Comparison of ENCODE assay signal across 34 cellular contexts in the genomic region with DNA sequence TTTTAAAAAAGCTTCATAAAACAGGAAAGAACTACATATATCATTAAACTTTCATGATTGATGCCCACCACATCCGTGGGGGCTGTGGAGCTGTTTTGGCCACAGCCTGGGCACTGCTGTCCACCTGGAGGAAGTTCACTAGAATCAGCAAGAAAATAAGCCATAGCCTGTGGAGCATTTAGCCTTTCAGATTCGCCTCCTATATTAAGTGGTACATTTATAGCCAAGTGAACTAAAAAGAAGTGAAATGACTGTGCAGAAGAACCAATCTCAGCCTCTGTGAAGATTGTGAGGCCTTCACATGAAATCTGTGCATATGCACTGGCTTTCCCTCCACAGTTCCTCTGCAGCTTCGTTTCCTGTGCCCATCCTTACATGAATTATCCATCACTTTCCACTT. TPM values are rescaled to one million over a fixed set of nuclear protein-coding genes. Genes with fewer than 3 reads are reported as not detected.
DNase-seq lines count a peak whose midpoint lies in the region; ATAC-seq, FAIRE-seq and TF ChIP-seq lines count a peak whose summit lies in the region.
"Had no signal": no experiment of that assay in that cellular context is flagged by ENCODE, and none has a peak within 500 bp of the region (broad histone marks: within the 10 kb centered on the region; RNA-seq: fewer than 3 reads in every experiment).

No MANE protein-coding gene starts in this region.

- FAIRE-seq in HTR-8/SVneo (lab: Jason Lieb, UNC), result no peak
- FAIRE-seq: A204.1 had no signal

- intact Hi-C loops in heart right ventricle (cut with DNase I), result no loop called here
- intact Hi-C loops in activated CD4-positive, alpha-beta T cell treated with anti-CD3 and anti-CD28 coated beads, Interleukin-2, amount 10 ng/mL, durations not matched to agents 24 days and 14 days (cut with micrococcal nuclease), result no loop called here

- no peaks in the 10 kb centered on the region for H3K4me1 Mint-ChIP-seq in activated CD4-positive, alpha-beta T cell treated with anti-CD3 and anti-CD28 coated beads, Interleukin-2, amount 10 ng/mL, durations not matched to agents 24 days and 14 days
- H3K4me1 Mint-ChIP-seq: naive thymus-derived CD8-positive, alpha-beta T cell had no signal

- peaks cover 46% of the 10 kb centered on the region for H3K36me3 Mint-ChIP-seq in activated CD4-positive, alpha-beta T cell treated with anti-CD3 and anti-CD28 coated beads, Interleukin-2, amount 10 ng/mL, durations not matched to agents 24 days and 14 days (ENCODE audit: low read depth)

- no peak overlapping the region for H3K4me3 ChIP-seq in GM12865 (ENCODE audit: low read depth, low read length)
- H3K4me3 ChIP-seq in heart right ventricle, result no peak overlapping the region
- H3K4me3 ChIP-seq: cardiac muscle cell, coronary artery, gastrocnemius medialis, left lung, skin epidermis, upper lobe of right lung had no signal

- 75 to 85% methylated on average over 3 of the region's 3 CpGs for WGBS in heart right ventricle, 2 donors

- H3K9me3 ChIP-seq in heart right ventricle, result no peaks in the 10 kb centered on the region
- H3K9me3 ChIP-seq: BE2C, gastrocnemius medialis, left lung, upper lobe of right lung had no signal

- H3K27ac Mint-ChIP-seq in activated CD4-positive, alpha-beta T cell treated with anti-CD3 and anti-CD28 coated beads, Interleukin-2, amount 10 ng/mL, durations not matched to agents 24 days and 14 days, result no peak overlapping the region
- H3K27ac Mint-ChIP-seq: activated naive CD4-positive, alpha-beta T cell treated with anti-CD3 and anti-CD28 coated beads, Interleukin-2, amount 50 U/mL, for 72 hours; immature natural killer cell; naive thymus-derived CD8-positive, alpha-beta T cell had no signal

- H3K36me3 ChIP-seq in heart right ventricle, result peaks cover 0 to 73% (median 4%) of the 10 kb centered on the region in 9 donors
- H3K36me3 ChIP-seq: cardiac muscle cell had no signal

- no peak overlapping the region for H3K27ac ChIP-seq in heart right ventricle
- H3K27ac ChIP-seq: cardiac muscle cell, coronary artery, gastrocnemius medialis, left lung, skin epidermis, upper lobe of right lung had no signal

- H3K9me3 Mint-ChIP-seq in activated CD4-positive, alpha-beta T cell treated with anti-CD3 and anti-CD28 coated beads, Interleukin-2, amount 10 ng/mL, durations not matched to agents 24 days and 14 days, result no peaks in the 10 kb centered on the region
- H3K9me3 Mint-ChIP-seq: activated naive CD4-positive, alpha-beta T cell treated with anti-CD3 and anti-CD28 coated beads, Interleukin-2, amount 50 U/mL, for 72 hours; activated T-helper 2 cell treated with anti-CD3 and anti-CD28 coated beads, Interferon-gamma antibody, Interleukin-2, Interleukin-4, amounts not matched to agents 10 μg/mL and 5 μg/mL and 100 μg/mL, durations not matched to agents 14 hours and 24 hours and 36 hours; immature natural killer cell; naive thymus-derived CD8-positive, alpha-beta T cell had no signal

- TF ChIP-seq CTCF in GM12865 (IDR thresholded peaks at IDR 0.05; ENCODE audit: insufficient read depth, low read depth, low read length, missing control alignments), result no peak
- TF ChIP-seq CTCF in heart right ventricle (IDR thresholded peaks at IDR 0.05), result no peak

- no peaks in the 10 kb centered on the region for H3K27me3 Mint-ChIP-seq in activated CD4-positive, alpha-beta T cell treated with anti-CD3 and anti-CD28 coated beads, Interleukin-2, amount 10 ng/mL, durations not matched to agents 24 days and 14 days
- H3K27me3 Mint-ChIP-seq: naive thymus-derived CD8-positive, alpha-beta T cell had no signal

- no peak overlapping the region for H3K4me3 Mint-ChIP-seq in activated CD4-positive, alpha-beta T cell treated with anti-CD3 and anti-CD28 coated beads, Interleukin-2, amount 10 ng/mL, durations not matched to agents 24 days and 14 days
- H3K4me3 Mint-ChIP-seq: immature natural killer cell; naive thymus-derived CD8-positive, alpha-beta T cell had no signal

- no peaks in the 10 kb centered on the region for H3K27me3 ChIP-seq in heart right ventricle
- H3K27me3 ChIP-seq: BE2C, cardiac muscle cell, gastrocnemius medialis, left lung, upper lobe of right lung had no signal

- peaks cover 0 to 8% (median 0%) of the 10 kb centered on the region in 9 donors for H3K4me1 ChIP-seq in heart right ventricle
- H3K4me1 ChIP-seq: BE2C, gastrocnemius medialis, left lung, upper lobe of right lung had no signal

- ATAC-seq in GM19455 (IDR thresholded peaks at IDR 0.05; ENCODE audit: unreplicated experiment) (peak; percentile 72), HG02852 (IDR thresholded peaks at IDR 0.05; ENCODE audit: unreplicated experiment) (peak; percentile 65), HG03442 (IDR thresholded peaks at IDR 0.05; ENCODE audit: unreplicated experiment) (peak; percentile 78), heart right ventricle (no peak)
- ATAC-seq: activated naive CD4-positive, alpha-beta T cell treated with anti-CD3 and anti-CD28 coated beads, Interleukin-2, amount 50 U/mL, for 72 hours; gastrocnemius medialis; left lung; naive thymus-derived CD8-positive, alpha-beta T cell; PC-3; upper lobe of right lung had no signal

- DNase-seq in GM12865 (ENCODE audit: low read depth) (peak; percentile 49), T1000 (lab: John Stamatoyannopoulos, UW) (no peak), HTR-8/SVneo (ENCODE audit: insufficient read length, low spot score) (no peak), heart right ventricle (no peak)
- no peak for DNase-seq in activated CD4-positive, alpha-beta T cell treated with anti-CD3 and anti-CD28 coated beads, Interleukin-2, amount 10 ng/mL, durations not matched to agents 24 days and 14 days
- DNase-seq: activated CD4-positive, alpha-beta T cell treated with anti-CD3 and anti-CD28 coated beads, Interleukin-2, amount 50 U/mL, for 48 hours; activated CD8-positive, alpha-beta memory T cell treated with anti-CD3 and anti-CD28 coated beads, Interleukin-2, amount 50 U/mL, for 48 hours; aorta; BE2C; gastrocnemius medialis; GDM1; hippocampal formation; immature natural killer cell; KG1; left lung; MM.1S; naive thymus-derived CD8-positive, alpha-beta T cell; NCI-H1436; NCI-H2107; NCI-H524; PC-3; Right ventricle myocardium superior; stimulated activated CD4-positive, alpha-beta T cell treated with anti-CD3 and anti-CD28 coated beads, Interleukin-1b, Interleukin-23, amount 100 ng/mL, for 48 hours; T-helper 9 cell; upper lobe of right lung had no signal

RNA-seq across cellular contexts. Expression of a gene that starts 23.5 kb away (rescaled TPM):
- total RNA-seq in heart right ventricle, result not detected
- not detected for polyA plus RNA-seq in heart right ventricle
- not detected in 2 replicates for total RNA-seq in activated CD4-positive, alpha-beta T cell treated with anti-CD3 and anti-CD28 coated beads, Interleukin-2, amount 10 ng/mL, durations not matched to agents 24 days and 14 days
- total RNA-seq: activated naive CD4-positive, alpha-beta T cell treated with anti-CD3 and anti-CD28 coated beads, Interleukin-2, amount 50 U/mL, for 72 hours; activated T-helper 2 cell treated with anti-CD3 and anti-CD28 coated beads, Interferon-gamma antibody, Interleukin-2, Interleukin-4, amounts not matched to agents 10 μg/mL and 5 μg/mL and 100 μg/mL, durations not matched to agents 14 hours and 24 hours and 36 hours; aorta; cardiac muscle cell; left lung; PC-3; Right ventricle myocardium superior; upper lobe of right lung had no signal
- polyA plus RNA-seq: aorta; cardiac muscle cell; immature natural killer cell; naive thymus-derived CD8-positive, alpha-beta T cell had no signal

RNA-seq across cellular contexts. Expression of a gene that starts 43.8 kb away (rescaled TPM):
- 10 to 100 TPM; 33.3 to 51.8 (median 43.0) TPM for total RNA-seq in heart right ventricle
- polyA plus RNA-seq in heart right ventricle, result 10 to 100 TPM; 16.5 to 60.8 TPM
- total RNA-seq in activated CD4-positive, alpha-beta T cell treated with anti-CD3 and anti-CD28 coated beads, Interleukin-2, amount 10 ng/mL, durations not matched to agents 24 days and 14 days, result 77.5 and 80.2 TPM in 2 replicates

Comparison
In these comparisons a context has a peak if more than half of its experiments do, and no peak if none do; other contexts are left out.
1. ATAC-seq: peak in GM19455 (single experiment), HG02852 (single experiment) and HG03442 (single experiment); none in heart right ventricle (0 of 8).